ENCODE assay signal across 9 cellular contexts in genomic region chr9:128899566-128900322, GRCh38. TPM values are rescaled to one million over a fixed set of nuclear protein-coding genes. Genes with fewer than 3 reads are reported as not detected.
DNase-seq lines count a peak whose midpoint lies in the region; ATAC-seq and TF ChIP-seq lines count a peak whose summit lies in the region.
"Had no signal": no experiment of that assay in that cellular context is flagged by ENCODE, and none has a peak within 500 bp of the region (broad histone marks: within the 10 kb centered on the region; RNA-seq: fewer than 3 reads in every experiment).

No MANE protein-coding gene starts in this region.

- peak overlapping the region; percentile 69 for H3K27ac ChIP-seq in CD4-positive, alpha-beta T cell (ENCODE audit: low read depth, low read length)
- H3K27ac ChIP-seq in breast epithelium: peak overlapping the region; percentile 82 to 85

- peaks cover 44% of the 10 kb centered on the region for H3K36me3 Mint-ChIP-seq in CD4-positive, alpha-beta T cell (ENCODE audit: low read depth)
- H3K36me3 Mint-ChIP-seq in natural killer cell: no peaks in the 10 kb centered on the region

- CTCF ChIA-PET in CD4-positive, alpha-beta T cell (lab: Charles Lee): interaction anchor here (0.6 to 1.0 kb wide), 2 partner anchors 18 to 248 kb away, joined by 4 to 5 read pairs; partner anchors contain the start of genes KYAT1 and LRRC8A

- intact Hi-C loops in CD4-positive, alpha-beta T cell (cut with DNase I, micrococcal nuclease): no loop called here
- intact Hi-C loops in breast epithelium (cut with DNase I; ENCODE audit: low total_unique reads): no loop called here
- intact Hi-C loops in natural killer cell (cut with micrococcal nuclease): no loop called here

- no peak for TF ChIP-seq POLR2A in breast epithelium (IDR thresholded peaks at IDR 0.05)

- H3K9me3 Mint-ChIP-seq in CD4-positive, alpha-beta T cell: no peaks in the 10 kb centered on the region
- H3K9me3 Mint-ChIP-seq in natural killer cell: no peaks in the 10 kb centered on the region

- H3K4me1 Mint-ChIP-seq in CD4-positive, alpha-beta T cell (ENCODE audit: low read depth): peaks cover 86% of the 10 kb centered on the region
- H3K4me1 Mint-ChIP-seq in natural killer cell: peaks cover 55 to 84% of the 10 kb centered on the region in 2 donors

- H3K36me3 ChIP-seq in breast epithelium: no peaks in the 10 kb centered on the region

- H3K4me3 Mint-ChIP-seq in CD4-positive, alpha-beta T cell: peak overlapping the region; percentile 77
- H3K4me3 Mint-ChIP-seq in natural killer cell: peak overlapping the region; percentile 80

- peak in 1 of 10 experiments; percentile 13 for DNase-seq in CD4-positive, alpha-beta T cell
- DNase-seq in MV-4-11 (lab: John Stamatoyannopoulos, UW): peak; percentile 83
- DNase-seq in breast epithelium (ENCODE audit: low spot score in 2 of 2): no peak
- no peak for DNase-seq in natural killer cell
- DNase-seq in DMS53 (lab: John Stamatoyannopoulos, UW): no peak
- no peak for DNase-seq in ureter (ENCODE audit: low spot score)
- DNase-seq: activated CD4-positive, alpha-beta T cell treated with anti-CD3 and anti-CD28 coated beads, Interleukin-2, amount 50 U/mL, for 4 hours had no signal

- POLR2A ChIA-PET in CD4-positive, alpha-beta T cell (lab: Charles Lee): interaction anchor here (1.7 to 4.3 kb wide), 2 partner anchors 18 to 23 kb away, joined by 4 to 35 read pairs; partner anchors contain the start of genes KYAT1 and LRRC8A

- TF ChIP-seq CTCF in CD4-positive, alpha-beta T cell (IDR thresholded peaks at IDR 0.05): no peak
- TF ChIP-seq CTCF in breast epithelium (IDR thresholded peaks at IDR 0.05) (no peak), natural killer cell (IDR thresholded peaks at IDR 0.05) (no peak)

- no peak for ATAC-seq in CD4-positive, alpha-beta T cell (ENCODE audit: poor library complexity)
- ATAC-seq in natural killer cell (peak in 2 of 3 donors; percentile 8 to 22), GM19351 (IDR thresholded peaks at IDR 0.05; ENCODE audit: unreplicated experiment) (no peak), GM18520 (IDR thresholded peaks at IDR 0.05; ENCODE audit: unreplicated experiment) (no peak)

- H3K4me1 ChIP-seq in breast epithelium: peaks cover 3 to 21% of the 10 kb centered on the region in 2 donors

- no peaks in the 10 kb centered on the region for H3K27me3 Mint-ChIP-seq in CD4-positive, alpha-beta T cell
- no peaks in the 10 kb centered on the region for H3K27me3 Mint-ChIP-seq in natural killer cell (ENCODE audit: low read depth in 2 of 2)

- no peaks in the 10 kb centered on the region for H3K27me3 ChIP-seq in CD4-positive, alpha-beta T cell (ENCODE audit: control insufficient read depth, insufficient read depth, low read length)
- H3K27me3 ChIP-seq in breast epithelium: no peaks in the 10 kb centered on the region

- H3K4me3 ChIP-seq in breast epithelium: no peak overlapping the region

- H3K27ac Mint-ChIP-seq in CD4-positive, alpha-beta T cell: peak overlapping the region; percentile 95
- H3K27ac Mint-ChIP-seq in natural killer cell: peak overlapping the region; percentile 87 to 95

- H3K9me3 ChIP-seq in CD4-positive, alpha-beta T cell (ENCODE audit: control insufficient read depth, low read length): no peaks in the 10 kb centered on the region
- H3K9me3 ChIP-seq in breast epithelium: no peaks in the 10 kb centered on the region

RNA-seq across cellular contexts. Expression of gene LRRC8A, which starts 17.8 kb away (rescaled TPM):
- 10 to 100 TPM; 35.0 to 35.8 TPM for total RNA-seq in CD4-positive, alpha-beta T cell
- 10 to 100 TPM; 26.1 to 52.7 (median 40.6) TPM for total RNA-seq in breast epithelium
- 10 to 100 TPM; 60.0 to 82.9 (median 67.9) TPM for total RNA-seq in natural killer cell
- 37.1 TPM for total RNA-seq in ureter

RNA-seq across cellular contexts. Expression of gene KYAT1, which starts 18.0 kb away (rescaled TPM):
- 1 to 10 TPM; 2.8 to 4.7 TPM for total RNA-seq in CD4-positive, alpha-beta T cell
- total RNA-seq in breast epithelium (1 to 10 TPM; 3.0 to 7.6 (median 7.2) TPM), natural killer cell (10 to 100 TPM in 1 of 3 donors, 1 to 10 TPM in 2; 8.9 to 11.3 (median 9.1) TPM), ureter (13.0 TPM)

RNA-seq across cellular contexts. Expression of gene PHYHD1, which starts 21.0 kb away (rescaled TPM):
- 1 to 10 TPM; 1.6 to 2.6 TPM for total RNA-seq in CD4-positive, alpha-beta T cell
- total RNA-seq in breast epithelium (10 to 100 TPM; 24.3 to 67.0 (median 44.8) TPM), natural killer cell (1 to 10 TPM; 5.4 to 6.0 (median 5.4) TPM), ureter (26.6 TPM)

RNA-seq across cellular contexts. Expression of gene DOLK, which starts 47.7 kb away (rescaled TPM):
- total RNA-seq in CD4-positive, alpha-beta T cell: 1 to 10 TPM; 7.4 to 7.8 TPM
- total RNA-seq in breast epithelium (10 to 100 TPM; 11.1 to 16.2 (median 14.3) TPM), natural killer cell (1 to 10 TPM; 4.8 to 8.9 (median 6.7) TPM), ureter (14.2 TPM)

RNA-seq across cellular contexts. Expression of gene NUP188, which starts 47.8 kb away (rescaled TPM):
- 10 to 100 TPM; 43.0 to 43.9 TPM for total RNA-seq in CD4-positive, alpha-beta T cell
- total RNA-seq in breast epithelium (10 to 100 TPM; 32.3 to 49.5 (median 36.0) TPM), natural killer cell (10 to 100 TPM; 53.9 to 66.4 (median 58.3) TPM), ureter (52.1 TPM)

Comparison
In these comparisons a context has a peak if more than half of its experiments do, and no peak if none do; other contexts are left out.
1. ATAC-seq: peak in natural killer cell (2 of 3); none in CD4-positive, alpha-beta T cell (single experiment), GM19351 (single experiment) and GM18520 (single experiment).